ENCODE assay signal across 8 cellular contexts in genomic region chr11:118883368-118884071, GRCh38. TPM values are rescaled to one million over a fixed set of nuclear protein-coding genes. Genes with fewer than 3 reads are reported as not detected.
DNase-seq lines count a peak whose midpoint lies in the region; ATAC-seq and TF ChIP-seq lines count a peak whose summit lies in the region.

Gene CXCR5 (plus strand): TSS chr11:118883892. CDS start chr11:118883942, 50 bp downstream.

- peaks cover 47% of the 10 kb centered on the region for H3K36me3 ChIP-seq in DOHH2 (ENCODE audit: control insufficient read depth, low read length)
- no peaks in the 10 kb centered on the region for H3K36me3 ChIP-seq in neural progenitor cell

- H3K27ac Mint-ChIP-seq in chondrocyte (ENCODE audit: unreplicated experiment) (peak within 1 kb of the TSS; percentile 73), neural progenitor cell (no peak within 1 kb of the TSS)

- peak; percentile 5 for TF ChIP-seq CTCF in DOHH2 (IDR thresholded peaks at IDR 0.05; ENCODE audit: low read depth, low read length, poor library complexity, severe bottlenecking)
- TF ChIP-seq CTCF in chondrocyte (IDR thresholded peaks at IDR 0.05) = no peak
- TF ChIP-seq CTCF in neural progenitor cell (IDR thresholded peaks at IDR 0.05) = no peak

- H3K27ac ChIP-seq in DOHH2 (ENCODE audit: low read depth, low read length) (peak within 1 kb of the TSS; percentile 99), neural progenitor cell (no peak within 1 kb of the TSS)

- no peak within 1 kb of the TSS for H3K4me3 Mint-ChIP-seq in chondrocyte (ENCODE audit: unreplicated experiment)
- H3K4me3 Mint-ChIP-seq in neural progenitor cell = no peak within 1 kb of the TSS

- H2AFZ ChIP-seq in neural progenitor cell (replicated peaks) = no peak within 1 kb of the TSS

- no peak within 1 kb of the TSS for H3K9ac ChIP-seq in neural progenitor cell

- H3K36me3 Mint-ChIP-seq in chondrocyte (ENCODE audit: low read depth) (peaks cover 2% of the 10 kb centered on the region), neural progenitor cell (no peaks in the 10 kb centered on the region)

- H3K4me1 Mint-ChIP-seq in chondrocyte (ENCODE audit: low read depth) (peaks cover 64% of the 10 kb centered on the region), neural progenitor cell (peaks cover 26% of the 10 kb centered on the region)

- H3K4me3 ChIP-seq in DOHH2 (ENCODE audit: low read length) (peak within 1 kb of the TSS; percentile 97), neural progenitor cell (no peak within 1 kb of the TSS)

- peaks cover 68% of the 10 kb centered on the region for H3K4me1 ChIP-seq in DOHH2 (ENCODE audit: control insufficient read depth, low read length)
- peaks cover 10% of the 10 kb centered on the region for H3K4me1 ChIP-seq in neural progenitor cell

- H3K9me3 Mint-ChIP-seq in chondrocyte (ENCODE audit: low read depth) (no peaks in the 10 kb centered on the region), neural progenitor cell (no peaks in the 10 kb centered on the region)

- H3F3A ChIP-seq in DOHH2 (ENCODE audit: control insufficient read depth, insufficient read depth) (peaks cover 34% of the 10 kb centered on the region), neural progenitor cell (ENCODE audit: low read depth) (no peaks in the 10 kb centered on the region)

- H4K20me1 ChIP-seq in DOHH2 (ENCODE audit: control insufficient read depth, insufficient read depth, low read depth, low read length) = peaks cover 23% of the 10 kb centered on the region; the same call in 1 of the 2 replicates
- no peaks in the 10 kb centered on the region for H4K20me1 ChIP-seq in neural progenitor cell (ENCODE audit: low read depth)

- no peaks in the 10 kb centered on the region for H3K9me2 ChIP-seq in DOHH2 (replicated peaks; ENCODE audit: control insufficient read depth, low read length)

- DNase-seq in NCI-H510A treated with DMSO at 0.1 percent for 48 hours (lab: John Stamatoyannopoulos, UW) (peak; percentile 36), chondrocyte (ENCODE audit: low spot score) (no peak), NCI-H2029 treated with DMSO at 0.1 percent for 48 hours (lab: John Stamatoyannopoulos, UW) (no peak), neural progenitor cell (ENCODE audit: low spot score) (no peak), HT-29 (ENCODE audit: low spot score) (no peak)

- ATAC-seq in GM21576 (IDR thresholded peaks at IDR 0.05; ENCODE audit: unreplicated experiment) = peak; percentile 69
- no peak for ATAC-seq in GM18870 (IDR thresholded peaks at IDR 0.05; ENCODE audit: unreplicated experiment)

- H3K79me2 ChIP-seq in DOHH2 (ENCODE audit: control insufficient read depth, low read length) = peaks cover 61% of the 10 kb centered on the region
- H3K79me2 ChIP-seq in neural progenitor cell (ENCODE audit: low read depth) = no peaks in the 10 kb centered on the region

- H3K9me3 ChIP-seq in DOHH2 (ENCODE audit: control insufficient read depth, insufficient read depth, low read length) (no peaks in the 10 kb centered on the region), neural progenitor cell (ENCODE audit: low read depth) (no peaks in the 10 kb centered on the region)

- H3K27me3 ChIP-seq in DOHH2 (ENCODE audit: control insufficient read depth, low read length) = no peaks in the 10 kb centered on the region
- no peaks in the 10 kb centered on the region for H3K27me3 ChIP-seq in neural progenitor cell

- H3K4me2 ChIP-seq in DOHH2 (ENCODE audit: low read length) (peak within 1 kb of the TSS; percentile 99), neural progenitor cell (no peak within 1 kb of the TSS)

- H3K27me3 Mint-ChIP-seq in chondrocyte (ENCODE audit: low read depth) (no peaks in the 10 kb centered on the region), neural progenitor cell (ENCODE audit: insufficient read depth, low read depth) (peaks cover 9% of the 10 kb centered on the region)

RNA-seq across cellular contexts. Expression of gene CXCR5, which starts in this region (rescaled TPM):
- total RNA-seq in chondrocyte (0.07 to 0.27 TPM in 2 of 3 replicates, not detected in the other), neural progenitor cell (ENCODE audit: low replicate concordance) (not detected in 2 replicates)
- not detected in 2 replicates for total RNA-seq in HT-29 (2014; rRNA removed; shearing (Covaris generic))
